ENCODE assay signal across 8 cellular contexts in the genomic region with DNA sequence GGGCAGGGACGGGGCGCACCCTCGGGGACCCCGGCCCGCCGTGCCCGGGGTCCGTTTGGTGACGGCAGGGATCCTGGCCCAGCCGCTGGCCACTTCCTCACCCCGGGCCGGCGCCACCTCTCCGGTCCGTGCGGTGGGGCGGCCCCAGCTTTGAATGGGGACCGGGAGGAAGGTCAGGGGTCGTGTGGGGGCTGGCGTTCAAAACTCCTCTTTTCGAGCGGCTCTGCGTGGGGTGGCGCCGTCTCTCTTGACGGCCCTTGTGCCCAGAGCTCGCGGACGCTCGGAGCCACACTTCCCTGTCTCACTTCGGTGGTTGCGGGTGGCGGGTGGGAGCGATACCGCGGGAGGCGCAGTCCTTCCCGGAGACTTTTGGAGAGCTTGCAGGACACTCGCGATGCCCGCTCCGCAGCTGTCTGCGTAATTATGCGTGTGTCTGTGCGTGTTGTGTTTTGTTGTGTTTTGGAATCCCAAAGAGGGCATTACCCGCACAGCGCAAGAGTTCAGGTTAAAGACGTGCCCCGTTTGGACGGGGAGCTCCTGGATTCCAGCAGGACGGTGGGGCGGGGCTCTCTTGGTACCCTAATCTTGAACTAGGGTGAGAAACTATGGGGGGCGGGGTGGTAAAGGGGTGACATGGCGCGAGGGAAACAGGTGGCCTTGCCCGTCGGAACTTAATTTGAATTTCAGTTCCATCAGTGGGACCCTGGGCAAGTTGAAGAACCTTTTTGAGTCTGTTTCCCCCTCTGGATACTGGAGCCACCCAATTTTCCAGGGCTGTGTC. TPM values are rescaled to one million over a fixed set of nuclear protein-coding genes. Genes with fewer than 3 reads are reported as not detected.
A peak's percentile ranks its signal among the peaks of the same experiment; 100 is the strongest.
DNase-seq lines count a peak whose midpoint lies in the region; ATAC-seq and TF ChIP-seq lines count a peak whose summit lies in the region.

No MANE protein-coding gene starts in this region.

- no TSS peak for BruUV-seq in Calu3 (replicated peaks; lab: Mats Ljungman, UMichigan)

- no peak for TF ChIP-seq POLR2A in vagina (IDR thresholded peaks at IDR 0.05)

- peaks cover 100% of the 10 kb centered on the region for H3K27me3 Mint-ChIP-seq in Calu3 (ENCODE audit: unreplicated experiment)
- peaks cover 73% of the 10 kb centered on the region for H3K27me3 Mint-ChIP-seq in mesothelial cell of epicardium (ENCODE audit: low read depth)

- ATAC-seq in GM21786 (IDR thresholded peaks at IDR 0.05; ENCODE audit: unreplicated experiment) (peak; percentile 14), GM18870 (IDR thresholded peaks at IDR 0.05; ENCODE audit: unreplicated experiment) (no peak)

- no peaks in the 10 kb centered on the region for H3K36me3 ChIP-seq in vagina

- peak overlapping the region; percentile 72 for H3K4me3 Mint-ChIP-seq in Calu3 (ENCODE audit: low read depth, unreplicated experiment)
- H3K4me3 Mint-ChIP-seq in mesothelial cell of epicardium: peak overlapping the region; percentile 78

- H3K36me3 Mint-ChIP-seq in Calu3 (ENCODE audit: insufficient read depth, unreplicated experiment) (peaks cover 19% of the 10 kb centered on the region), mesothelial cell of epicardium (no peaks in the 10 kb centered on the region)

- no peaks in the 10 kb centered on the region for H3K9me3 ChIP-seq in vagina

- no peaks in the 10 kb centered on the region for H3K9me3 Mint-ChIP-seq in Calu3 (ENCODE audit: low read depth, unreplicated experiment)
- H3K9me3 Mint-ChIP-seq in mesothelial cell of epicardium: no peaks in the 10 kb centered on the region

- H3K4me1 ChIP-seq in vagina: peaks cover 23% of the 10 kb centered on the region

- H3K27ac ChIP-seq in coronary artery (peak overlapping the region in 1 of 2 donors; percentile 74), vagina (peak overlapping the region; percentile 47)

- DNase-seq in Calu3 (peak; percentile 28), NAMALWA (ENCODE audit: low spot score) (peak; percentile 46), coronary artery (ENCODE audit: low spot score) (no peak), mesothelial cell of epicardium (ENCODE audit: low spot score in 2 of 2, unreplicated experiment in 2 of 2) (no peak), vagina (ENCODE audit: extremely low spot score in 2 of 2) (no peak), DMS79 treated with DMSO at 0.1 percent for 48 hours (lab: John Stamatoyannopoulos, UW) (no peak)

- intact Hi-C loops in Calu3 (cut with micrococcal nuclease; ENCODE audit: unreplicated experiment): no loop called here
- intact Hi-C loops in vagina (cut with DNase I): no loop called here

- no peaks in the 10 kb centered on the region for H3K27me3 ChIP-seq in vagina

- H3K4me3 ChIP-seq in coronary artery (peak overlapping the region; percentile 81), vagina (peak overlapping the region; percentile 58 to 74)

- TF ChIP-seq CTCF in Calu3 (IDR thresholded peaks at IDR 0.05; ENCODE audit: unreplicated experiment): no peak
- no peak for TF ChIP-seq CTCF in coronary artery (IDR thresholded peaks at IDR 0.05)
- TF ChIP-seq CTCF in mesothelial cell of epicardium (IDR thresholded peaks at IDR 0.05; ENCODE audit: unreplicated experiment): no peak
- TF ChIP-seq CTCF in vagina (IDR thresholded peaks at IDR 0.05): no peak

- H3K4me1 Mint-ChIP-seq in Calu3 (ENCODE audit: low read depth, unreplicated experiment): peaks cover 9% of the 10 kb centered on the region
- H3K4me1 Mint-ChIP-seq in mesothelial cell of epicardium: peaks cover 13% of the 10 kb centered on the region

- peak overlapping the region; percentile 38 for H3K27ac Mint-ChIP-seq in Calu3 (ENCODE audit: unreplicated experiment)
- H3K27ac Mint-ChIP-seq in mesothelial cell of epicardium: peak overlapping the region; percentile 34

- CTCF ChIA-PET in Calu3 (lab: Charles Lee): interaction anchor here (1.2 kb wide), 1 partner anchor 29 kb away, joined by 3 read pairs; no protein-coding TSS in a partner anchor

RNA-seq across cellular contexts. Expression of gene PLCG2, which starts 0.6 kb away (rescaled TPM):
- total RNA-seq in Calu3 (2022): 3.4 and 13.7 TPM in 2 replicates
- total RNA-seq in mesothelial cell of epicardium: 3.1 to 5.7 TPM (median 4.2 TPM) in 3 replicates
- 14.2 TPM for total RNA-seq in vagina

Comparison
In these comparisons a context has a peak if more than half of its experiments do, and no peak if none do; other contexts are left out.
1. DNase-seq: peak in Calu3 (single experiment) and NAMALWA (single experiment); none in coronary artery (single experiment), mesothelial cell of epicardium (0 of 2), vagina (0 of 2) and DMS79 treated with DMSO at 0.1 percent for 48 hours (single experiment).